Comparison of ENCODE assay signal across 10 cellular contexts in the genomic region with DNA sequence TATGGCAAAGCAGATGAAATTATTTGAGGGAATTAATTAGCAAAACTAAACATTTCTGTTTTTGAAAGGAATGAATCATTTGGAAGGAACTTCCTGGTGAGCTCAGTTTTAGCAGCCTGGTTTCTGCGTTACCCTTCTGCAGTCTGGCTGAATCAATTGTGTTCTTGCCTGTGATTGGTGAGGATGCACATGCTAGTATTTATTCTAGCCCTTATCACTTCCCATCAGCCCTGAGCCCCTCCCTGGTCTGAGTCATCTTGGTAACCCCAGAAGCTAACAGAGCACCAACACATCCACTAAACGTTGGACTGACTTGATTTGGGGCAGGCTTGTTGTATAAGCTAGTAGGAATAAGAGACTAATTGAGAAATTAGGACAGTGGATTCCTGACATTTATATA. TPM values are rescaled to one million over a fixed set of nuclear protein-coding genes. Genes with fewer than 3 reads are reported as not detected.
DNase-seq lines count a peak whose midpoint lies in the region; ATAC-seq and TF ChIP-seq lines count a peak whose summit lies in the region.
"Had no signal": no experiment of that assay in that cellular context is flagged by ENCODE, and none has a peak within 500 bp of the region (broad histone marks: within the 10 kb centered on the region; RNA-seq: fewer than 3 reads in every experiment).

No MANE protein-coding gene starts in this region.

- intact Hi-C loops in right lobe of liver (cut with DNase I) (no loop called here), transverse colon (cut with DNase I; ENCODE audit: low total_unique reads) (no loop called here)

- H3K27ac ChIP-seq in right lobe of liver (peak overlapping the region; percentile 69 to 91 (median 91)), transverse colon (peak overlapping the region in 3 of 4 donors; percentile 20 to 32 (median 22))
- H3K27ac ChIP-seq: BLaER1, VCaP had no signal

- peak; percentile 71 to 88 (median 82) for ATAC-seq in right lobe of liver

- DNase-seq in SIG-M5 treated with dmso at 0.1 percent for 504 hours (lab: John Stamatoyannopoulos, UW; ENCODE audit: unreplicated experiment) (peak; percentile 70), SIG-M5 (lab: John Stamatoyannopoulos, UW) (no peak), SK-N-DZ (ENCODE audit: low spot score) (peak; percentile 57), brain pericyte (ENCODE audit: low read depth, low spot score) (peak; percentile 40), right lobe of liver (peak in 2 of 3 donors; percentile 49 to 60), transverse colon (peak; percentile 22), NCI-H2227 treated with DMSO at 0.1 percent for 48 hours (lab: John Stamatoyannopoulos, UW) (no peak)
- DNase-seq in effector CD8-positive, alpha-beta T cell (lab: John Stamatoyannopoulos, UW) = no peak

- H3K9me3 ChIP-seq in right lobe of liver (no peaks in the 10 kb centered on the region), transverse colon (no peaks in the 10 kb centered on the region)
- H3K9me3 ChIP-seq: BLaER1 had no signal

- no peak overlapping the region for H3K4me3 ChIP-seq in right lobe of liver
- H3K4me3 ChIP-seq in transverse colon = no peak overlapping the region
- H3K4me3 ChIP-seq: BLaER1 had no signal

- in situ Hi-C loops in transverse colon (cut with MboI; ENCODE audit: low pct_ligation_motif_present in 1 of 4, low pct_unique_long_range_greater_than_20kb in 1 of 4, low sequenced_read_pairs in 3 of 4) = loop anchor here in 1 of 4 donors (25.0 kb wide), 1 partner anchor 118 kb away; no protein-coding TSS in a partner anchor

- H3K4me1 ChIP-seq in right lobe of liver (peaks cover 0 to 54% (median 23%) of the 10 kb centered on the region in 4 donors), transverse colon (peaks cover 0 to 59% (median 25%) of the 10 kb centered on the region in 4 donors)

- TF ChIP-seq CTCF in right lobe of liver (IDR thresholded peaks at IDR 0.05) (no peak), transverse colon (IDR thresholded peaks at IDR 0.05) (no peak)

- H3K27me3 ChIP-seq in right lobe of liver (no peaks in the 10 kb centered on the region), transverse colon (no peaks in the 10 kb centered on the region)

- no peak for TF ChIP-seq EP300 in transverse colon (IDR thresholded peaks at IDR 0.05; ENCODE audit: low read depth)

- no peaks in the 10 kb centered on the region for H3K36me3 ChIP-seq in right lobe of liver
- no peaks in the 10 kb centered on the region for H3K36me3 ChIP-seq in transverse colon
- H3K36me3 ChIP-seq: BLaER1 had no signal

- WGBS in right lobe of liver (ENCODE audit: insufficient coverage, low coverage, low lambda C conversion rate, missing lambda C conversion rate) = 6% methylated on average over 2 of the region's 2 CpGs
- WGBS in transverse colon (ENCODE audit: low coverage in 1 of 2), 2 donors = 4 to 28% methylated on average over 2 of the region's 2 CpGs

- TF ChIP-seq POLR2A in right lobe of liver (IDR thresholded peaks at IDR 0.05) = peak; percentile 84
- no peak for TF ChIP-seq POLR2A in transverse colon (IDR thresholded peaks at IDR 0.05)

RNA-seq across cellular contexts. Expression of a gene that starts 6.6 kb away (rescaled TPM):
- polyA plus RNA-seq in SK-N-DZ (2014; cell fraction: cytosol; rRNA removed) = 24.9 and 27.6 TPM in 2 replicates
- polyA plus RNA-seq in SK-N-DZ (2014; cell fraction: nucleus; rRNA removed) = 32.5 and 52.7 TPM in 2 replicates
- total RNA-seq in right lobe of liver = 100 to 1,000 TPM in 1 of 6 experiments, 10 to 100 TPM in 5; 62.0 to 129 (median 81.7) TPM
- total RNA-seq in transverse colon = 100 to 1,000 TPM; 128 to 282 (median 202) TPM

Comparison
In these comparisons a context has a peak if more than half of its experiments do, and no peak if none do; other contexts are left out.
1. DNase-seq: peak in SIG-M5 treated with dmso at 0.1 percent for 504 hours (single experiment), SK-N-DZ (single experiment), brain pericyte (single experiment), right lobe of liver (2 of 3) and transverse colon (single experiment); none in SIG-M5 (single experiment), effector CD8-positive, alpha-beta T cell (single experiment) and NCI-H2227 treated with DMSO at 0.1 percent for 48 hours (single experiment).